In genomic region chr16:14111713-14112538, GRCh38 we compare ENCODE assay signal across 9 cellular contexts. TPM values are rescaled to one million over a fixed set of nuclear protein-coding genes. Genes with fewer than 3 reads are reported as not detected.
A peak's percentile ranks its signal among the peaks of the same experiment; 100 is the strongest.
DNase-seq lines count a peak whose midpoint lies in the region; ATAC-seq and TF ChIP-seq lines count a peak whose summit lies in the region.
"Had no signal": no experiment of that assay in that cellular context is flagged by ENCODE, and none has a peak within 500 bp of the region (broad histone marks: within the 10 kb centered on the region; RNA-seq: fewer than 3 reads in every experiment).

No MANE protein-coding gene starts in this region.

- TF ChIP-seq CTCF in astrocyte of the cerebellum (IDR thresholded peaks at IDR 0.05; ENCODE audit: low read depth, low read length, missing control alignments), result no peak

- in situ Hi-C loops in astrocyte of the cerebellum (cut with HindIII; ENCODE audit: low sequenced_read_pairs), result loop anchor here (5.0 kb wide), 1 partner anchor 50 kb away; no protein-coding TSS in a partner anchor

- peak overlapping the region; percentile 7 for H3K27ac ChIP-seq in right cardiac atrium (ENCODE audit: low read length)
- H3K27ac ChIP-seq in subcutaneous abdominal adipose tissue (ENCODE audit: low read depth, low read length), result peak overlapping the region; percentile 57

- H3K9me3 ChIP-seq in MG63 (no peaks in the 10 kb centered on the region), right cardiac atrium (ENCODE audit: control insufficient read depth, low read length) (no peaks in the 10 kb centered on the region), subcutaneous abdominal adipose tissue (ENCODE audit: control insufficient read depth in 5 of 5, low read length in 5 of 5) (no peaks in the 10 kb centered on the region)

- peak; percentile 46 to 53 for ATAC-seq in right cardiac atrium
- ATAC-seq in GM18867 (IDR thresholded peaks at IDR 0.05; ENCODE audit: unreplicated experiment), result no peak

- H3K27me3 ChIP-seq in MG63 (no peaks in the 10 kb centered on the region; the same call in 1 of the 2 replicates), right cardiac atrium (ENCODE audit: control insufficient read depth, insufficient read depth) (no peaks in the 10 kb centered on the region), subcutaneous abdominal adipose tissue (ENCODE audit: control insufficient read depth in 5 of 5, insufficient read depth in 4 of 5, low read length in 5 of 5) (no peaks in the 10 kb centered on the region)

- H3K9ac ChIP-seq in subcutaneous abdominal adipose tissue (ENCODE audit: low read length in 5 of 5), result no peak overlapping the region

- intact Hi-C loops in right cardiac atrium (cut with DNase I), result no loop called here

- DNase-seq in MG63 (peak; percentile 28), astrocyte of the cerebellum (ENCODE audit: low read depth) (peak; percentile 15), right cardiac atrium (peak; percentile 44 to 80 (median 64)), DMS114 treated with DMSO at 0.1 percent for 48 hours (lab: John Stamatoyannopoulos, UW; ENCODE audit: unreplicated experiment) (no peak), CD1c-positive myeloid dendritic cell (ENCODE audit: extremely low spot score) (no peak)
- DNase-seq: activated B cell treated with CpG ODN at 0.5 μM for 24 hours, glutamatergic neuron had no signal

- WGBS in right cardiac atrium, result 78% methylated on average over 14 of the region's 14 CpGs

- H3K36me3 ChIP-seq in MG63 (no peaks in the 10 kb centered on the region), subcutaneous abdominal adipose tissue (ENCODE audit: control insufficient read depth in 5 of 5, insufficient read depth in 5 of 5, low read length in 5 of 5) (no peaks in the 10 kb centered on the region)

- H3K4me3 ChIP-seq in MG63, result no peak overlapping the region
- H3K4me3 ChIP-seq in astrocyte of the cerebellum (ENCODE audit: low read depth, low read length), result no peak overlapping the region
- no peak overlapping the region for H3K4me3 ChIP-seq in right cardiac atrium (ENCODE audit: low read length)
- H3K4me3 ChIP-seq in subcutaneous abdominal adipose tissue (ENCODE audit: low read depth in 1 of 5, low read length in 5 of 5), result no peak overlapping the region

- H3K4me1 ChIP-seq in right cardiac atrium (ENCODE audit: control insufficient read depth, insufficient read depth, low read length), result peaks cover 21% of the 10 kb centered on the region
- peaks cover 11 to 60% (median 33%) of the 10 kb centered on the region in 5 donors for H3K4me1 ChIP-seq in subcutaneous abdominal adipose tissue (ENCODE audit: control insufficient read depth in 5 of 5, insufficient read depth in 5 of 5, low read length in 5 of 5)

RNA-seq across cellular contexts. Expression of gene MRTFB, which starts 40.8 kb away (rescaled TPM):
- 1.3 TPM in 2 replicates for total RNA-seq in MG63 (2014; rRNA removed; shearing (Covaris generic); ENCODE audit: low replicate concordance)
- 10 to 100 TPM; 41.3 to 61.8 (median 49.1) TPM for total RNA-seq in right cardiac atrium
- 12.9 TPM for polyA plus RNA-seq in right cardiac atrium

Comparison
In these comparisons a context has a peak if more than half of its experiments do, and no peak if none do; other contexts are left out.
1. DNase-seq: peak in MG63 (single experiment), astrocyte of the cerebellum (single experiment) and right cardiac atrium (3 of 3); none in DMS114 treated with DMSO at 0.1 percent for 48 hours (single experiment) and CD1c-positive myeloid dendritic cell (single experiment).
2. RNA of gene MRTFB, which starts 40.8 kb away (total RNA-seq): 41.3 to 61.8 TPM in right cardiac atrium; 1.3 TPM in MG63; every median in the first group is over 10 times any median in the second.